Comparison of ENCODE assay signal across 8 cellular contexts in genomic region chr12:55966408-55967281, GRCh38.
DNase-seq lines count a peak whose midpoint lies in the region; ATAC-seq and TF ChIP-seq lines count a peak whose summit lies in the region.

Gene CDK2 (plus strand): TSS chr12:55966830. CDS start chr12:55967009, 179 bp downstream.

- H3K27ac ChIP-seq in caudate nucleus (ENCODE audit: low read depth, low read length) = no peak within 1 kb of the TSS

- no peak for DNase-seq in AG09309 (ENCODE audit: low read depth)
- peak; percentile 89 for DNase-seq in NCI-H345 (lab: John Stamatoyannopoulos, UW)
- DNase-seq in activated CD4-positive, CD25-positive, alpha-beta regulatory T cell (lab: John Stamatoyannopoulos, UW) = peak; percentile 64 to 82 (median 66)
- peak in 60 of 61 donors; percentile 2 to 87 (median 66) for DNase-seq in caudate nucleus (lab: John Stamatoyannopoulos, UW)
- peak; percentile 98 for DNase-seq in islet precursor cell
- DNase-seq in stimulated activated CD4-positive, alpha-beta T cell treated with anti-CD3 and anti-CD28 coated beads, Interleukin-12 subunit alpha, Interleukin-12 subunit beta, amount 100 ng/mL, for 4 hours = peak; percentile 93

- H3K4me3 ChIP-seq in AG09309 (ENCODE audit: control insufficient read depth, low read depth, low read length) = peak within 1 kb of the TSS; percentile 81

- TF ChIP-seq CTCF in AG09309 (IDR thresholded peaks at IDR 0.05; ENCODE audit: control insufficient read depth, insufficient read depth, low read depth, low read length, missing control alignments) = no peak

- ATAC-seq in GM18907 (IDR thresholded peaks at IDR 0.05; ENCODE audit: unreplicated experiment) (peak; percentile 92), HG03139 (IDR thresholded peaks at IDR 0.05; ENCODE audit: unreplicated experiment) (peak; percentile 96)
